In the genomic region with DNA sequence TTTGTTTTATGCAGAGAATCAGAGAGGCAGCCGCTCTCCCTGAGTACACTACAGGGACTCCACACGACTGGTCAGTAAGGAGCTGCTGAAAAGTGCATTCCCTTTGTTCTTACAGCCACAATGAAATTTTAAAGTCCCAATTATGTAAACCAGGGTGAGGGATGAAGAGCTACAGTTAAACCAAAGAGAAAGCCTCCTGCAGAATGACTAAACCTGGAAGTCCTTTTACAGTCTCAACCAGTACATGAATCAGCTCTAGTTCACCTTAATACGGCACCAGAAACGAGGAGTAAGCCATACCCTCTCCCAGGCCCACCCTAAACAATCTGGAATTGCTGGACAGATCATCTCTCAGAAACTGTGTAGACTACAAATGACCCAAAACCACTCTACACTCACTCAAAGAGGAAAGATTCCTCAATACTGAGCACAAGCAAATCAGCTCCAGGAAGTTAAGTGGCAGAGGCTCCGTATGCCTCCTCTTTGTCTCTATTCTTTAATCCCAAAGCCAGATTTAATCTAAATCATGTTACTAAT, we compare ENCODE assay signal across 1 cellular context.
TF ChIP-seq lines count a peak whose summit lies in the region.

No MANE protein-coding gene starts in this region.

TF ChIP-seq in liver, 16 proteins besides CTCF, POLR2A, EP300 and RAD21 (continued from another document):
- TF ChIP-seq, protein P1, sequence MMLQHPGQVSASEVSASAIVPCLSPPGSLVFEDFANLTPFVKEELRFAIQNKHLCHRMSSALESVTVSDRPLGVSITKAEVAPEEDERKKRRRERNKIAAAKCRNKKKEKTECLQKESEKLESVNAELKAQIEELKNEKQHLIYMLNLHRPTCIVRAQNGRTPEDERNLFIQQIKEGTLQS (IDR thresholded peaks at IDR 0.05) = no peak
